9 cellular contexts compared by ENCODE assay signal in genomic region chr2:190407246-190407661, GRCh38. TPM values are rescaled to one million over a fixed set of nuclear protein-coding genes. Genes with fewer than 3 reads are reported as not detected.
DNase-seq lines count a peak whose midpoint lies in the region; ATAC-seq and TF ChIP-seq lines count a peak whose summit lies in the region.
"Had no signal": no experiment of that assay in that cellular context is flagged by ENCODE, and none has a peak within 500 bp of the region (broad histone marks: within the 10 kb centered on the region; RNA-seq: fewer than 3 reads in every experiment).

No MANE protein-coding gene starts in this region.

- no peaks in the 10 kb centered on the region for H3K9me3 Mint-ChIP-seq in stimulated activated naive CD8-positive, alpha-beta T cell treated with anti-CD3 and anti-CD28 coated beads, Interleukin-15, amount 100 ng/mL, for 72 hours

- TF ChIP-seq CTCF in BE2C (IDR thresholded peaks at IDR 0.05; ENCODE audit: low read depth, low read length): no peak
- no peak for TF ChIP-seq CTCF in WERI-Rb-1 (IDR thresholded peaks at IDR 0.05; ENCODE audit: low read depth, low read length)

- H3K4me1 ChIP-seq in BE2C: peaks cover 5% of the 10 kb centered on the region
- peaks cover 3% of the 10 kb centered on the region for H3K4me1 ChIP-seq in iPS-18a (ENCODE audit: control insufficient read depth, low read depth, low read length)

- H3K27ac ChIP-seq in WERI-Rb-1: no peak overlapping the region
- H3K27ac ChIP-seq in iPS-18a (ENCODE audit: low read length): no peak overlapping the region
- H3K27ac ChIP-seq: HL-60 had no signal

- H3K4me1 Mint-ChIP-seq in stimulated activated naive CD8-positive, alpha-beta T cell treated with anti-CD3 and anti-CD28 coated beads, Interleukin-15, amount 100 ng/mL, for 72 hours: peaks cover 28% of the 10 kb centered on the region

- H3K27me3 ChIP-seq in BE2C (no peaks in the 10 kb centered on the region; the same call in 1 of the 2 replicates), H7 (ENCODE audit: control insufficient read depth, insufficient read depth, low read length) (peaks cover 37% of the 10 kb centered on the region), WERI-Rb-1 (ENCODE audit: insufficient read depth, low read depth, severe bottlenecking) (no peaks in the 10 kb centered on the region), iPS-18a (ENCODE audit: control insufficient read depth, insufficient read depth, low read length) (peaks cover 38% of the 10 kb centered on the region)

- peak overlapping the region in 1 of 2 donors; percentile 95 for H3K27ac Mint-ChIP-seq in stimulated activated naive CD8-positive, alpha-beta T cell treated with anti-CD3 and anti-CD28 coated beads, Interleukin-15, amount 100 ng/mL, for 72 hours

- no peak overlapping the region for H3K9ac ChIP-seq in iPS-18a (ENCODE audit: low read length)

- H3K4me3 ChIP-seq in BE2C (ENCODE audit: low read depth, low read length) (peak overlapping the region; percentile 79), H7 (ENCODE audit: insufficient read depth, low read depth, low read length) (peak overlapping the region; percentile 55), WERI-Rb-1 (ENCODE audit: low read depth, low read length) (peak overlapping the region; percentile 70), iPS-18a (ENCODE audit: low read length) (peak overlapping the region; percentile 79)

- peak; percentile 63 for ATAC-seq in stimulated activated naive CD8-positive, alpha-beta T cell treated with anti-CD3 and anti-CD28 coated beads, Interleukin-15, amount 100 ng/mL, for 72 hours
- ATAC-seq in HG02759 (IDR thresholded peaks at IDR 0.05; ENCODE audit: unreplicated experiment): no peak

- H3K4me3 Mint-ChIP-seq in stimulated activated naive CD8-positive, alpha-beta T cell treated with anti-CD3 and anti-CD28 coated beads, Interleukin-15, amount 100 ng/mL, for 72 hours: peak overlapping the region in 1 of 2 donors; percentile 81

- H3K36me3 ChIP-seq in BE2C (no peaks in the 10 kb centered on the region), H7 (replicated peaks; ENCODE audit: control insufficient read depth, insufficient read depth, low read length) (no peaks in the 10 kb centered on the region), WERI-Rb-1 (no peaks in the 10 kb centered on the region), iPS-18a (ENCODE audit: control insufficient read depth, low read depth, low read length) (no peaks in the 10 kb centered on the region)

- no peak for DNase-seq in BE2C
- no peak for DNase-seq in H7
- no peak for DNase-seq in WERI-Rb-1
- DNase-seq in stimulated activated naive CD8-positive, alpha-beta T cell treated with anti-CD3 and anti-CD28 coated beads, Interleukin-15, amount 100 ng/mL, for 72 hours: peak in 1 of 2 donors; percentile 70
- DNase-seq in NCI-H526 treated with DMSO at 0.1 percent for 48 hours (lab: John Stamatoyannopoulos, UW): no peak
- no peak for DNase-seq in ecto neural progenitor cell (ENCODE audit: low spot score)

- H3K9me3 ChIP-seq in BE2C (no peaks in the 10 kb centered on the region), WERI-Rb-1 (ENCODE audit: severe bottlenecking) (no peaks in the 10 kb centered on the region), iPS-18a (ENCODE audit: control insufficient read depth, low read depth, low read length) (no peaks in the 10 kb centered on the region)

- no peaks in the 10 kb centered on the region for H3K27me3 Mint-ChIP-seq in stimulated activated naive CD8-positive, alpha-beta T cell treated with anti-CD3 and anti-CD28 coated beads, Interleukin-15, amount 100 ng/mL, for 72 hours

RNA-seq across cellular contexts. Expression of gene MFSD6, which starts 0.9 kb away (rescaled TPM):
- 43.8 TPM for polyA plus RNA-seq in BE2C (2012; ENCODE audit: insufficient read depth, insufficient read length, low read depth)
- 0.63 and 1.6 TPM in 2 replicates for total RNA-seq in H7 (2014; rRNA removed; shearing (Covaris generic))
